17 cellular contexts compared by ENCODE assay signal in the genomic region with DNA sequence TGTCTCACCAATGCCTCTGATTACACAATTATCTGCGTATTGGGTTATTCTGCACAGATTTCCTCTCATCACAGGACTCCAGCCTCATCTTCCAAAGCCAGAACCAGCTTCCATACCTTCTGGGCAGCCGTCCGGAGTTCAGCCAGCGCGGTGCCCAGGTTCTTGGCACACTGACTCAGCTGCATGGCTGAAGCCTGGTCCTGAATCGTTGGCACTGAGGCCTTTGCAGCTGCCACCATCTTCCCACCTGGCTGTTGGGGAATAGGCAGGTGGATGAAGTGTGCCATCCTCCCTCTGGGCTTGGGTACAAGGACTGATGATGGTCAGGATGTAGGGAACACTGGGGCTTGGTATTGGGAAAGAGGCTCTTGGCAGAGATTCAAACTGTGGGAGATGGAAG.
"Had no signal": no experiment of that assay in that cellular context is flagged by ENCODE, and none has a peak within 500 bp of the region (broad histone marks: within the 10 kb centered on the region; RNA-seq: fewer than 3 reads in every experiment).

No MANE protein-coding gene starts in this region.

- H3K27ac ChIP-seq: VCaP had no signal

- ATAC-seq: left cardiac atrium; mucosa of descending colon; naive thymus-derived CD8-positive, alpha-beta T cell; right cardiac atrium; stimulated activated memory B cell treated with anti-CD40 and anti-IgM and Interleukin-4, amounts not matched to agents 10 μg/mL and 1 μg/mL and 100 μg/mL, for 72 hours had no signal

- H3K9me3 Mint-ChIP-seq: activated CD4-positive, alpha-beta memory T cell treated with anti-CD3 and anti-CD28 coated beads, Interleukin-2, amount 10 ng/mL, durations not matched to agents 7 days and 5 days; activated naive CD4-positive, alpha-beta T cell treated with anti-CD3 and anti-CD28 coated beads for 36 hours; immature natural killer cell; naive thymus-derived CD8-positive, alpha-beta T cell; stimulated activated memory B cell treated with anti-CD40 and anti-IgM and Interleukin-4, amounts not matched to agents 10 μg/mL and 1 μg/mL and 100 μg/mL, for 72 hours had no signal

- H3K9me3 ChIP-seq: mucosa of descending colon, SK-N-SH, upper lobe of left lung had no signal

- H3K4me3 Mint-ChIP-seq: activated CD4-positive, alpha-beta memory T cell treated with anti-CD3 and anti-CD28 coated beads, Interleukin-2, amount 10 ng/mL, durations not matched to agents 7 days and 5 days; activated naive CD4-positive, alpha-beta T cell treated with anti-CD3 and anti-CD28 coated beads for 36 hours; immature natural killer cell; naive thymus-derived CD8-positive, alpha-beta T cell; stimulated activated memory B cell treated with anti-CD40 and anti-IgM and Interleukin-4, amounts not matched to agents 10 μg/mL and 1 μg/mL and 100 μg/mL, for 72 hours had no signal

- H3K4me3 ChIP-seq: coronary artery, mucosa of descending colon, upper lobe of left lung had no signal

- H3K4me1 Mint-ChIP-seq: activated CD4-positive, alpha-beta memory T cell treated with anti-CD3 and anti-CD28 coated beads, Interleukin-2, amount 10 ng/mL, durations not matched to agents 7 days and 5 days; immature natural killer cell had no signal

- H3K4me1 ChIP-seq: upper lobe of left lung had no signal

- H3K27me3 ChIP-seq: upper lobe of left lung had no signal

- DNase-seq: activated CD4-positive, alpha-beta memory T cell treated with anti-CD3 and anti-CD28 coated beads, Interleukin-2, amount 10 ng/mL, durations not matched to agents 7 days and 5 days; activated naive CD4-positive, alpha-beta T cell treated with anti-CD3 and anti-CD28 coated beads for 36 hours; amygdala; effector CD4-positive, alpha-beta T cell; glutamatergic neuron; immature natural killer cell; left cardiac atrium; mucosa of descending colon; naive thymus-derived CD8-positive, alpha-beta T cell; SK-N-SH; T-helper 1 cell had no signal

- H3K27me3 Mint-ChIP-seq: activated CD4-positive, alpha-beta memory T cell treated with anti-CD3 and anti-CD28 coated beads, Interleukin-2, amount 10 ng/mL, durations not matched to agents 7 days and 5 days; naive thymus-derived CD8-positive, alpha-beta T cell; progenitor cell of endocrine pancreas; stimulated activated memory B cell treated with anti-CD40 and anti-IgM and Interleukin-4, amounts not matched to agents 10 μg/mL and 1 μg/mL and 100 μg/mL, for 72 hours had no signal

- H3K27ac Mint-ChIP-seq: activated CD4-positive, alpha-beta memory T cell treated with anti-CD3 and anti-CD28 coated beads, Interleukin-2, amount 10 ng/mL, durations not matched to agents 7 days and 5 days; activated naive CD4-positive, alpha-beta T cell treated with anti-CD3 and anti-CD28 coated beads for 36 hours had no signal
